In genomic region chr20:36975085-36975829, GRCh38 we compare ENCODE assay signal across 9 cellular contexts. TPM values are rescaled to one million over a fixed set of nuclear protein-coding genes. Genes with fewer than 3 reads are reported as not detected.
DNase-seq lines count a peak whose midpoint lies in the region; ATAC-seq and TF ChIP-seq lines count a peak whose summit lies in the region.
"Had no signal": no experiment of that assay in that cellular context is flagged by ENCODE, and none has a peak within 500 bp of the region (broad histone marks: within the 10 kb centered on the region; RNA-seq: fewer than 3 reads in every experiment).

No MANE protein-coding gene starts in this region.

- H3K27ac ChIP-seq in HEK293 (ENCODE audit: extremely low read depth, low read depth, low read length) (no peak overlapping the region), brain microvascular endothelial cell (no peak overlapping the region)

- CTCF ChIA-PET in HEK293 (lab: Yijun Ruan, JAX), result no interaction called here

- H3K4me3 ChIP-seq in HEK293 (ENCODE audit: low read depth, low read length) (no peak overlapping the region), brain microvascular endothelial cell (ENCODE audit: low read depth, low read length) (no peak overlapping the region)

- H3K27me3 ChIP-seq in brain microvascular endothelial cell (replicated peaks), result no peaks in the 10 kb centered on the region

- TF ChIP-seq CTCF in HEK293 (tag by site-specific recombination; IDR thresholded peaks at IDR 0.05), result no peak
- TF ChIP-seq CTCF in brain microvascular endothelial cell (IDR thresholded peaks at IDR 0.05; ENCODE audit: low read depth, low read length, missing control alignments), result no peak

- in situ Hi-C loops in brain microvascular endothelial cell (cut with HindIII; ENCODE audit: low pct_ligation_motif_present, low sequenced_read_pairs), result no loop called here

- intact Hi-C loops in Right ventricle myocardium superior (cut with DNase I), result no loop called here

- POLR2A ChIA-PET in HEK293 (lab: Yijun Ruan, JAX), result no interaction called here

- no peaks in the 10 kb centered on the region for H3K4me1 ChIP-seq in HEK293 (ENCODE audit: control insufficient read depth, insufficient read depth, low read length)

- no peaks in the 10 kb centered on the region for H3K36me3 ChIP-seq in HEK293 (ENCODE audit: control insufficient read depth in 2 of 2, insufficient read depth in 1 of 2, low read length in 2 of 2)
- no peaks in the 10 kb centered on the region for H3K36me3 ChIP-seq in brain microvascular endothelial cell (replicated peaks)

- H3K9me3 ChIP-seq in HEK293 (ENCODE audit: control insufficient read depth, insufficient read depth, low read depth, low read length), result no peaks in the 10 kb centered on the region

- no peak for ATAC-seq in Right ventricle myocardium superior (ENCODE audit: poor library complexity)

- DNase-seq in T-helper 9 cell (peak; percentile 63), brain microvascular endothelial cell (no peak), superior temporal gyrus (ENCODE audit: extremely low spot score) (no peak), Right ventricle myocardium superior (no peak), cortex of kidney (lab: John Stamatoyannopoulos, UW) (no peak)
- DNase-seq in activated naive CD4-positive, alpha-beta T cell treated with Interleukin-2 at 50 U/mL for 16 hours, result peak; percentile 52
- DNase-seq in stimulated activated CD8-positive, alpha-beta memory T cell treated with anti-CD3 and anti-CD28 coated beads, Interleukin-12 subunit alpha, Interleukin-12 subunit beta, amount 100 ng/mL, for 1 hour (ENCODE audit: low read depth), result peak; percentile 33
- DNase-seq: NCI-H69 had no signal

TF ChIP-seq in HEK293, 187 proteins besides CTCF, POLR2A, EP300 and RAD21:
- TF ChIP-seq SCRT2 (tag by site-specific recombination; IDR thresholded peaks at IDR 0.05) (peak; percentile 76), PRDM6 (tag by site-specific recombination; IDR thresholded peaks at IDR 0.05) (peak; percentile 1; the same call in 1 of the 2 replicates), ZNF138 (tag by site-specific recombination; IDR thresholded peaks at IDR 0.05; ENCODE audit: borderline replicate concordance) (no peak)

RNA-seq across cellular contexts. Expression of gene SAMHD1, which starts 23.7 kb away (rescaled TPM):
- 44.1 TPM for total RNA-seq in Right ventricle myocardium superior

Comparison
In these comparisons a context has a peak if more than half of its experiments do, and no peak if none do; other contexts are left out.
1. DNase-seq: peak in T-helper 9 cell (single experiment), activated naive CD4-positive, alpha-beta T cell treated with Interleukin-2 at 50 U/mL for 16 hours (single experiment) and stimulated activated CD8-positive, alpha-beta memory T cell treated with anti-CD3 and anti-CD28 coated beads, Interleukin-12 subunit alpha, Interleukin-12 subunit beta, amount 100 ng/mL, for 1 hour (single experiment); none in brain microvascular endothelial cell (single experiment), superior temporal gyrus (single experiment), Right ventricle myocardium superior (single experiment) and cortex of kidney (single experiment).